ENCODE assay signal across 11 cellular contexts in genomic region chr19:38670921-38671398, GRCh38. TPM values are rescaled to one million over a fixed set of nuclear protein-coding genes. Genes with fewer than 3 reads are reported as not detected.
DNase-seq lines count a peak whose midpoint lies in the region; ATAC-seq, FAIRE-seq and TF ChIP-seq lines count a peak whose summit lies in the region.
"Had no signal": no experiment of that assay in that cellular context is flagged by ENCODE, and none has a peak within 500 bp of the region (broad histone marks: within the 10 kb centered on the region; RNA-seq: fewer than 3 reads in every experiment).

No MANE protein-coding gene starts in this region.

- in situ Hi-C loops in K562 (cut with MboI) (no loop called here), HepG2 (cut with HindIII; ENCODE audit: extremely low pct_ligation_motif_present, low pct_unique_long_range_greater_than_20kb) (no loop called here)

- no peak for TF ChIP-seq CTCF in K562 (IDR thresholded peaks at IDR 0.05 in 2 of 3, conservative IDR thresholded peaks at IDR 0.05 in 1 of 3; ENCODE audit: insufficient read depth in 2 of 3, low read depth in 1 of 3, low read length in 3 of 3)
- TF ChIP-seq CTCF in HepG2 (CRISPR knock-in tag; IDR thresholded peaks at IDR 0.05): no peak

- H3K27ac ChIP-seq in K562 (ENCODE audit: extremely low read depth, low read depth, low read length) (peak overlapping the region; percentile 60; the same call in 2 of the 3 replicates), HepG2 (ENCODE audit: extremely low read length, insufficient read depth, low read length) (peak overlapping the region; percentile 35), substantia nigra (ENCODE audit: low read depth, low read length, poor library complexity, severe bottlenecking) (peak overlapping the region; percentile 27)

- CTCF ChIA-PET in K562 (lab: Yijun Ruan, JAX; ENCODE audit: low intra/inter-chr PET ratio) (no interaction called here), HepG2 (lab: Yijun Ruan, JAX; ENCODE audit: low intra/inter-chr PET ratio, low total read pairs) (no interaction called here)

- H3K9me3 ChIP-seq in K562 (replicated peaks; ENCODE audit: control insufficient read depth, insufficient read depth, low read depth, low read length) (no peaks in the 10 kb centered on the region), HepG2 (ENCODE audit: low read length) (no peaks in the 10 kb centered on the region)

- H2AFZ ChIP-seq in K562 (ENCODE audit: low read depth, low read length): no peak overlapping the region
- H2AFZ ChIP-seq in HepG2 (ENCODE audit: low read length): no peak overlapping the region

- no peak overlapping the region for H3K4me3 ChIP-seq in K562
- no peak overlapping the region for H3K4me3 ChIP-seq in HepG2 (replicated peaks in 1 of 3; ENCODE audit: insufficient read depth in 1 of 3, low read depth in 2 of 3, low read length in 3 of 3)

- ATAC-seq in K562 (no peak), HepG2 (peak; percentile 71), HG03045 (IDR thresholded peaks at IDR 0.05; ENCODE audit: unreplicated experiment) (no peak), HG02973 (IDR thresholded peaks at IDR 0.05; ENCODE audit: unreplicated experiment) (no peak)
- ATAC-seq: activated CD8-positive, alpha-beta memory T cell treated with anti-CD3 and anti-CD28 coated beads, Interleukin-2, amount 10 ng/mL, durations not matched to agents 7 days and 5 days; PC-3 had no signal

- peak; percentile 86 for DNase-seq in HT-29 (ENCODE audit: low spot score)
- peak in 1 of 4 experiments; percentile 51 for DNase-seq in K562 (ENCODE audit: extremely low read depth in 1 of 4, low spot score in 3 of 4)
- DNase-seq in HepG2 (ENCODE audit: low spot score): peak; percentile 83
- no peak for DNase-seq in substantia nigra (lab: John Stamatoyannopoulos, UW)
- DNase-seq in activated CD4-positive, CD25-positive, alpha-beta regulatory T cell treated with anti-CD3 and anti-CD28 coated beads, Interleukin-2, amount 50 U/mL, for 72 hours: no peak
- DNase-seq in AG20443 (ENCODE audit: low spot score): no peak
- DNase-seq: activated CD8-positive, alpha-beta memory T cell treated with anti-CD3 and anti-CD28 coated beads, Interleukin-2, amount 10 ng/mL, durations not matched to agents 7 days and 5 days; effector CD8-positive, alpha-beta T cell; PC-3 had no signal

- peaks cover 91% of the 10 kb centered on the region for H3K79me2 ChIP-seq in K562 (ENCODE audit: control insufficient read depth, insufficient read depth, low read length)
- peaks cover 90% of the 10 kb centered on the region for H3K79me2 ChIP-seq in HepG2 (ENCODE audit: insufficient read depth, low read length)

- H3K4me1 ChIP-seq in K562 (replicated peaks in 1 of 2; ENCODE audit: control insufficient read depth in 2 of 2, insufficient read depth in 2 of 2, low read length in 2 of 2): peaks cover 48 to 75% of the 10 kb centered on the region in 2 experiments
- H3K4me1 ChIP-seq in HepG2 (ENCODE audit: insufficient read depth, low read length): peaks cover 87% of the 10 kb centered on the region

- POLR2A ChIA-PET in K562 (lab: Yijun Ruan, JAX) (interaction anchor here (0.6 to 5.2 kb wide), 7 partner anchors 9 to 58 kb away, joined by 3 to 20 read pairs (median 8); no protein-coding TSS in a partner anchor), HepG2 (lab: Yijun Ruan, JAX) (interaction anchor here (1.0 to 3.6 kb wide), 9 partner anchors 9 to 52 kb away, joined by 3 to 36 read pairs (median 9); partner anchors contain the start of genes ACTN4 and EIF3K)

- TF ChIP-seq EP300 in K562 (IDR thresholded peaks at IDR 0.05; ENCODE audit: low read length): no peak
- TF ChIP-seq EP300 in HepG2 (IDR thresholded peaks at IDR 0.05; ENCODE audit: low read depth in 2 of 2, low read length in 2 of 2): peak in 1 of 2 experiments; percentile 54; a peak in 2 of 4 replicates
- TF ChIP-seq EP300 in HepG2 (CRISPR knock-in tag; IDR thresholded peaks at IDR 0.05; ENCODE audit: borderline replicate concordance): no peak

- H3K4me2 ChIP-seq in K562 (ENCODE audit: insufficient read depth, low read length) (0 out of 2 replicates have a peak overlapping the region, but pooled peaks have one; percentile 18), HepG2 (ENCODE audit: low read depth, low read length) (peak overlapping the region; percentile 30)

- H3K27me3 ChIP-seq in K562 (ENCODE audit: control insufficient read depth in 2 of 2, insufficient read depth in 2 of 2, low read length in 2 of 2) (no peaks in the 10 kb centered on the region), HepG2 (ENCODE audit: control insufficient read depth in 1 of 2, insufficient read depth in 2 of 2, low read length in 2 of 2) (no peaks in the 10 kb centered on the region)

- no peak for TF ChIP-seq RAD21 in K562 (CRISPR knock-in tag; conservative IDR thresholded peaks at IDR 0.05 in 1 of 2, IDR thresholded peaks at IDR 0.05 in 1 of 2)
- no peak for TF ChIP-seq RAD21 in HepG2 (CRISPR knock-in tag; IDR thresholded peaks at IDR 0.05)

- H3K36me3 ChIP-seq in K562 (ENCODE audit: control insufficient read depth, insufficient read depth, low read length) (peaks cover 52% of the 10 kb centered on the region), HepG2 (replicated peaks in 1 of 2; ENCODE audit: control insufficient read depth in 1 of 2, insufficient read depth in 2 of 2, low read length in 2 of 2) (peaks cover 10 to 38% of the 10 kb centered on the region in 2 experiments)

- FAIRE-seq in K562 (lab: Jason Lieb, UNC) (no peak), HepG2 (lab: Jason Lieb, UNC) (peak; percentile 85)

- WGBS in K562 (ENCODE audit: insufficient coverage, low coverage, missing lambda C conversion rate): 21% methylated on average over 3 of the region's 3 CpGs
- 37% methylated on average over 3 of the region's 3 CpGs for WGBS in HepG2 (ENCODE audit: low lambda C conversion rate)

- TF ChIP-seq POLR2A in K562 (conservative IDR thresholded peaks at IDR 0.05) (no peak), HepG2 (IDR thresholded peaks at IDR 0.05; ENCODE audit: insufficient read depth in 1 of 2, low read depth in 2 of 2, low read length in 2 of 2) (no peak)

- intact Hi-C loops in K562 (cut with micrococcal nuclease): no loop called here
- intact Hi-C loops in HepG2 (cut with micrococcal nuclease; ENCODE audit: unreplicated experiment): loop anchor here (1.0 kb wide), 1 partner anchor 12 kb away; no protein-coding TSS in a partner anchor

- H3K9me1 ChIP-seq in K562 (ENCODE audit: control insufficient read depth, insufficient read depth, low read length): no peaks in the 10 kb centered on the region

- no TSS peak for BruUV-seq in K562 (replicated peaks; lab: Mats Ljungman, UMichigan)
- no TSS peak for BruUV-seq in HepG2 (replicated peaks; lab: Mats Ljungman, UMichigan)

- H3K9ac ChIP-seq in K562 (ENCODE audit: insufficient read depth in 1 of 2, low read depth in 2 of 2, low read length in 2 of 2): peak overlapping the region in 1 of 2 experiments; percentile 9; a peak in 1 of 4 replicates
- H3K9ac ChIP-seq in HepG2 (ENCODE audit: insufficient read depth, low read depth, low read length): no peak overlapping the region

- H4K20me1 ChIP-seq in K562 (replicated peaks; ENCODE audit: control insufficient read depth, insufficient read depth, low read length) (peaks cover 13% of the 10 kb centered on the region; the same call in 1 of the 2 replicates), HepG2 (ENCODE audit: insufficient read depth, low read length) (peaks cover 57% of the 10 kb centered on the region)

RNA-seq across cellular contexts. Expression of gene ACTN4, which starts 23.5 kb away (rescaled TPM):
- 1,009 and 1,083 TPM in 2 replicates for total RNA-seq in HT-29 (2014; rRNA removed; shearing (Covaris generic))
- total RNA-seq in K562 (2011; cell fraction: chromatin; rRNA removed; ENCODE audit: low replicate concordance): 168 and 288 TPM in 2 replicates
- total RNA-seq in K562 (2011; cell fraction: nucleolus; rRNA removed): 79.0 and 102 TPM in 2 replicates
- total RNA-seq in K562 (2011; cell fraction: nucleoplasm; rRNA removed): 99.5 and 155 TPM in 2 replicates
- total RNA-seq in K562 (2014; rRNA removed) (159 and 202 TPM in 2 replicates), K562 (2014; rRNA removed; fragmentation: Illumina TruSeq; extraction: Trizol) (67.2 and 80.0 TPM in 2 replicates), K562 (2015; rRNA removed; fragmentation: Illumina TruSeq; extraction: Trizol) (58.2 and 67.4 TPM in 2 replicates), K562 (2021) (362 and 385 TPM in 2 replicates), HepG2 (2016; rRNA removed; fragmentation: Illumina TruSeq; extraction: Trizol) (167 and 192 TPM in 2 replicates)
- polyA plus RNA-seq in K562 (2011; rRNA removed) (130 and 299 TPM in 2 replicates), K562 (2014; fragmentation: Illumina TruSeq; extraction: Trizol) (149 and 163 TPM in 2 replicates), K562 (2014; fragmentation: Nextera tagmentation; extraction: Ambion mirVana) (1 to 10 TPM; 3.1 to 8.4 TPM), K562 (2014; rRNA removed) (115 and 125 TPM in 2 replicates), HepG2 (2011; rRNA removed) (171 and 223 TPM in 2 replicates)
- polyA plus RNA-seq in K562 (2011; cell fraction: cytosol; rRNA removed): 90.1 and 157 TPM in 2 replicates
- 395 and 716 TPM in 2 replicates for polyA plus RNA-seq in K562 (2011; cell fraction: nucleus; rRNA removed)
- polyA plus RNA-seq in K562 (2012): 444 and 454 TPM in 2 replicates
- 140 and 177 TPM in 2 replicates for polyA minus RNA-seq in K562 (2011; rRNA and poly(A)+ RNA removed)
- 135 and 194 TPM in 2 replicates for polyA minus RNA-seq in K562 (2011; cell fraction: cytosol; rRNA and poly(A)+ RNA removed)
- 51.4 and 130 TPM in 2 replicates for polyA minus RNA-seq in K562 (2011; cell fraction: nucleus; rRNA and poly(A)+ RNA removed)
- 13.8 and 15.0 TPM in 2 replicates for total RNA-seq in HepG2 (2016; cell fraction: cytosol; rRNA removed; fragmentation: Illumina TruSeq; extraction: Trizol; ENCODE audit: low read depth)
- total RNA-seq in HepG2 (2016; cell fraction: insoluble cytoplasmic fraction; rRNA removed; fragmentation: Illumina TruSeq; extraction: Trizol): 122 and 176 TPM in 2 replicates
- total RNA-seq in HepG2 (2016; cell fraction: membrane; rRNA removed; fragmentation: Illumina TruSeq; extraction: Trizol): 28.6 and 34.1 TPM in 2 replicates
- 148 and 165 TPM in 2 replicates for total RNA-seq in HepG2 (2016; cell fraction: nucleus; rRNA removed; fragmentation: Illumina TruSeq; extraction: Trizol)
- polyA plus RNA-seq in HepG2 (2011; cell fraction: cytosol; rRNA removed): 82.2 and 91.7 TPM in 2 replicates
- polyA plus RNA-seq in HepG2 (2011; cell fraction: nucleus; rRNA removed): 437 and 620 TPM in 2 replicates
- polyA plus RNA-seq in HepG2 (2012): 222 and 260 TPM in 2 replicates
- polyA plus RNA-seq in HepG2 (2016; cell fraction: cytosol; fragmentation: Illumina TruSeq; extraction: Trizol; ENCODE audit: low read depth): 5.8 and 8.5 TPM in 2 replicates
- 192 and 256 TPM in 2 replicates for polyA plus RNA-seq in HepG2 (2016; cell fraction: insoluble cytoplasmic fraction; fragmentation: Illumina TruSeq; extraction: Trizol; ENCODE audit: low read depth)
- polyA plus RNA-seq in HepG2 (2016; cell fraction: membrane; fragmentation: Illumina TruSeq; extraction: Trizol; ENCODE audit: low read depth): 20.9 and 27.6 TPM in 2 replicates
- 435 and 441 TPM in 2 replicates for polyA plus RNA-seq in HepG2 (2016; cell fraction: nucleus; fragmentation: Illumina TruSeq; extraction: Trizol; ENCODE audit: insufficient read depth, low read depth)
- polyA minus RNA-seq in HepG2 (2011; rRNA and poly(A)+ RNA removed; ENCODE audit: low replicate concordance): 172 and 192 TPM in 2 replicates
- polyA minus RNA-seq in HepG2 (2011; cell fraction: cytosol; rRNA and poly(A)+ RNA removed): 86.2 and 95.5 TPM in 2 replicates
- 73.1 and 75.2 TPM in 2 replicates for polyA minus RNA-seq in HepG2 (2011; cell fraction: nucleus; rRNA and poly(A)+ RNA removed)

RNA-seq across cellular contexts. Expression of gene EIF3K, which starts 52.0 kb away (rescaled TPM):
- 724 and 815 TPM in 2 replicates for total RNA-seq in HT-29 (2014; rRNA removed; shearing (Covaris generic))
- total RNA-seq in K562 (2011; cell fraction: chromatin; rRNA removed; ENCODE audit: low replicate concordance): 131 and 282 TPM in 2 replicates
- total RNA-seq in K562 (2011; cell fraction: nucleolus; rRNA removed): 236 and 263 TPM in 2 replicates
- total RNA-seq in K562 (2011; cell fraction: nucleoplasm; rRNA removed): 210 and 273 TPM in 2 replicates
- total RNA-seq in K562 (2014; rRNA removed) (733 and 769 TPM in 2 replicates), K562 (2014; rRNA removed; fragmentation: Illumina TruSeq; extraction: Trizol) (363 and 429 TPM in 2 replicates), K562 (2015; rRNA removed; fragmentation: Illumina TruSeq; extraction: Trizol) (589 and 623 TPM in 2 replicates), K562 (2021) (686 and 693 TPM in 2 replicates), HepG2 (2016; rRNA removed; fragmentation: Illumina TruSeq; extraction: Trizol) (258 and 351 TPM in 2 replicates)
- polyA plus RNA-seq in K562 (2011; rRNA removed) (387 and 460 TPM in 2 replicates), K562 (2014; fragmentation: Illumina TruSeq; extraction: Trizol) (1,607 and 1,827 TPM in 2 replicates), K562 (2014; fragmentation: Nextera tagmentation; extraction: Ambion mirVana) (1,000 to 10,000 TPM; 1,193 to 1,486 TPM), K562 (2014; rRNA removed) (798 and 985 TPM in 2 replicates), HepG2 (2011; rRNA removed) (179 and 230 TPM in 2 replicates)
- 1,168 and 1,898 TPM in 2 replicates for polyA plus RNA-seq in K562 (2011; cell fraction: cytosol; rRNA removed)
- polyA plus RNA-seq in K562 (2011; cell fraction: nucleus; rRNA removed): 374 and 383 TPM in 2 replicates
- polyA plus RNA-seq in K562 (2012): 971 and 1,007 TPM in 2 replicates
- polyA minus RNA-seq in K562 (2011; rRNA and poly(A)+ RNA removed): 447 and 499 TPM in 2 replicates
- 339 and 351 TPM in 2 replicates for polyA minus RNA-seq in K562 (2011; cell fraction: cytosol; rRNA and poly(A)+ RNA removed)
- 64.2 and 164 TPM in 2 replicates for polyA minus RNA-seq in K562 (2011; cell fraction: nucleus; rRNA and poly(A)+ RNA removed)
- 100 and 104 TPM in 2 replicates for total RNA-seq in HepG2 (2016; cell fraction: cytosol; rRNA removed; fragmentation: Illumina TruSeq; extraction: Trizol; ENCODE audit: low read depth)
- total RNA-seq in HepG2 (2016; cell fraction: insoluble cytoplasmic fraction; rRNA removed; fragmentation: Illumina TruSeq; extraction: Trizol): 260 and 364 TPM in 2 replicates
- total RNA-seq in HepG2 (2016; cell fraction: membrane; rRNA removed; fragmentation: Illumina TruSeq; extraction: Trizol): 174 and 175 TPM in 2 replicates
- 92.4 TPM in 2 replicates for total RNA-seq in HepG2 (2016; cell fraction: nucleus; rRNA removed; fragmentation: Illumina TruSeq; extraction: Trizol)
- polyA plus RNA-seq in HepG2 (2011; cell fraction: cytosol; rRNA removed): 271 and 427 TPM in 2 replicates
- polyA plus RNA-seq in HepG2 (2011; cell fraction: nucleus; rRNA removed): 210 and 224 TPM in 2 replicates
- 171 and 172 TPM in 2 replicates for polyA plus RNA-seq in HepG2 (2012)
- polyA plus RNA-seq in HepG2 (2016; cell fraction: cytosol; fragmentation: Illumina TruSeq; extraction: Trizol; ENCODE audit: low read depth): 106 and 109 TPM in 2 replicates
- polyA plus RNA-seq in HepG2 (2016; cell fraction: insoluble cytoplasmic fraction; fragmentation: Illumina TruSeq; extraction: Trizol; ENCODE audit: low read depth): 349 and 386 TPM in 2 replicates
- polyA plus RNA-seq in HepG2 (2016; cell fraction: membrane; fragmentation: Illumina TruSeq; extraction: Trizol; ENCODE audit: low read depth): 161 and 168 TPM in 2 replicates
- polyA plus RNA-seq in HepG2 (2016; cell fraction: nucleus; fragmentation: Illumina TruSeq; extraction: Trizol; ENCODE audit: insufficient read depth, low read depth): 163 and 169 TPM in 2 replicates
- polyA minus RNA-seq in HepG2 (2011; rRNA and poly(A)+ RNA removed; ENCODE audit: low replicate concordance): 199 and 296 TPM in 2 replicates
- 94.6 and 127 TPM in 2 replicates for polyA minus RNA-seq in HepG2 (2011; cell fraction: cytosol; rRNA and poly(A)+ RNA removed)
- 43.4 and 51.5 TPM in 2 replicates for polyA minus RNA-seq in HepG2 (2011; cell fraction: nucleus; rRNA and poly(A)+ RNA removed)

RNA-seq across cellular contexts. Expression of gene MAP4K1, which starts 53.2 kb away (rescaled TPM):
- total RNA-seq in HT-29 (2014; rRNA removed; shearing (Covaris generic)): 0.36 TPM in 1 of 2 replicates, not detected in the other
- total RNA-seq in K562 (2011; cell fraction: chromatin; rRNA removed; ENCODE audit: low replicate concordance): 1.7 and 3.2 TPM in 2 replicates
- 0.83 and 1.8 TPM in 2 replicates for total RNA-seq in K562 (2011; cell fraction: nucleolus; rRNA removed)
- total RNA-seq in K562 (2011; cell fraction: nucleoplasm; rRNA removed): 0.92 and 2.5 TPM in 2 replicates
- 0.65 TPM in 1 of 2 replicates, not detected in the other for total RNA-seq in K562 (2014; rRNA removed)
- 0.47 TPM in 1 of 2 replicates, not detected in the other for total RNA-seq in K562 (2014; rRNA removed; fragmentation: Illumina TruSeq; extraction: Trizol)
- total RNA-seq in K562 (2015; rRNA removed; fragmentation: Illumina TruSeq; extraction: Trizol): 0.14 and 0.38 TPM in 2 replicates
- total RNA-seq in K562 (2021): 3.0 and 3.2 TPM in 2 replicates
- 0.39 and 0.81 TPM in 2 replicates for polyA plus RNA-seq in K562 (2011; rRNA removed)
- 0.50 and 0.69 TPM in 2 replicates for polyA plus RNA-seq in K562 (2011; cell fraction: cytosol; rRNA removed)
- 2.9 and 4.0 TPM in 2 replicates for polyA plus RNA-seq in K562 (2011; cell fraction: nucleus; rRNA removed)
- polyA plus RNA-seq in K562 (2012): 0.57 and 1.1 TPM in 2 replicates
- 0.31 and 0.61 TPM in 2 replicates for polyA plus RNA-seq in K562 (2014; fragmentation: Illumina TruSeq; extraction: Trizol)
- 1 to 10 TPM in 1 of 2 experiments, under 1 TPM in 1; 0.99 to 1.4 TPM for polyA plus RNA-seq in K562 (2014; fragmentation: Nextera tagmentation; extraction: Ambion mirVana)
- polyA plus RNA-seq in K562 (2014; rRNA removed): 0.50 and 0.99 TPM in 2 replicates
- 0.27 and 0.91 TPM in 2 replicates for polyA minus RNA-seq in K562 (2011; rRNA and poly(A)+ RNA removed)
- polyA minus RNA-seq in K562 (2011; cell fraction: cytosol; rRNA and poly(A)+ RNA removed): not detected in 2 replicates
- polyA minus RNA-seq in K562 (2011; cell fraction: nucleus; rRNA and poly(A)+ RNA removed): 0.56 and 2.3 TPM in 2 replicates
- 0.89 TPM in 1 of 2 replicates, not detected in the other for total RNA-seq in HepG2 (2016; rRNA removed; fragmentation: Illumina TruSeq; extraction: Trizol)
- total RNA-seq in HepG2 (2016; cell fraction: cytosol; rRNA removed; fragmentation: Illumina TruSeq; extraction: Trizol; ENCODE audit: low read depth): not detected in 2 replicates
- 0.39 and 0.41 TPM in 2 replicates for total RNA-seq in HepG2 (2016; cell fraction: insoluble cytoplasmic fraction; rRNA removed; fragmentation: Illumina TruSeq; extraction: Trizol)
- 0.19 and 0.62 TPM in 2 replicates for total RNA-seq in HepG2 (2016; cell fraction: membrane; rRNA removed; fragmentation: Illumina TruSeq; extraction: Trizol)
- total RNA-seq in HepG2 (2016; cell fraction: nucleus; rRNA removed; fragmentation: Illumina TruSeq; extraction: Trizol): 0.60 TPM in 1 of 2 replicates, not detected in the other
- polyA plus RNA-seq in HepG2 (2011; rRNA removed): 0.24 and 0.35 TPM in 2 replicates
- 0.05 and 0.31 TPM in 2 replicates for polyA plus RNA-seq in HepG2 (2011; cell fraction: cytosol; rRNA removed)
- 2.1 and 2.6 TPM in 2 replicates for polyA plus RNA-seq in HepG2 (2011; cell fraction: nucleus; rRNA removed)
- polyA plus RNA-seq in HepG2 (2012): 0.44 and 0.64 TPM in 2 replicates
- polyA plus RNA-seq in HepG2 (2016; cell fraction: cytosol; fragmentation: Illumina TruSeq; extraction: Trizol; ENCODE audit: low read depth): not detected in 2 replicates
- 0.52 TPM in 1 of 2 replicates, not detected in the other for polyA plus RNA-seq in HepG2 (2016; cell fraction: insoluble cytoplasmic fraction; fragmentation: Illumina TruSeq; extraction: Trizol; ENCODE audit: low read depth)
- not detected in 2 replicates for polyA plus RNA-seq in HepG2 (2016; cell fraction: membrane; fragmentation: Illumina TruSeq; extraction: Trizol; ENCODE audit: low read depth)
- 1.4 and 3.1 TPM in 2 replicates for polyA plus RNA-seq in HepG2 (2016; cell fraction: nucleus; fragmentation: Illumina TruSeq; extraction: Trizol; ENCODE audit: insufficient read depth, low read depth)
- polyA minus RNA-seq in HepG2 (2011; rRNA and poly(A)+ RNA removed; ENCODE audit: low replicate concordance): 0.91 TPM in 1 of 2 replicates, not detected in the other
- not detected in 2 replicates for polyA minus RNA-seq in HepG2 (2011; cell fraction: cytosol; rRNA and poly(A)+ RNA removed)
- polyA minus RNA-seq in HepG2 (2011; cell fraction: nucleus; rRNA and poly(A)+ RNA removed): not detected in 2 replicates

Comparison
In these comparisons a context has a peak if more than half of its experiments do, and no peak if none do; other contexts are left out.
1. DNase-seq: peak in HT-29 (single experiment) and HepG2 (single experiment); none in substantia nigra (0 of 49), activated CD4-positive, CD25-positive, alpha-beta regulatory T cell treated with anti-CD3 and anti-CD28 coated beads, Interleukin-2, amount 50 U/mL, for 72 hours (single experiment) and AG20443 (single experiment).
2. Peak in every context shown above with its lines, with median percentiles within 50 percentile points of each other: H3K27ac ChIP-seq.